ENCODE assay signal across 15 cellular contexts in the genomic region with DNA sequence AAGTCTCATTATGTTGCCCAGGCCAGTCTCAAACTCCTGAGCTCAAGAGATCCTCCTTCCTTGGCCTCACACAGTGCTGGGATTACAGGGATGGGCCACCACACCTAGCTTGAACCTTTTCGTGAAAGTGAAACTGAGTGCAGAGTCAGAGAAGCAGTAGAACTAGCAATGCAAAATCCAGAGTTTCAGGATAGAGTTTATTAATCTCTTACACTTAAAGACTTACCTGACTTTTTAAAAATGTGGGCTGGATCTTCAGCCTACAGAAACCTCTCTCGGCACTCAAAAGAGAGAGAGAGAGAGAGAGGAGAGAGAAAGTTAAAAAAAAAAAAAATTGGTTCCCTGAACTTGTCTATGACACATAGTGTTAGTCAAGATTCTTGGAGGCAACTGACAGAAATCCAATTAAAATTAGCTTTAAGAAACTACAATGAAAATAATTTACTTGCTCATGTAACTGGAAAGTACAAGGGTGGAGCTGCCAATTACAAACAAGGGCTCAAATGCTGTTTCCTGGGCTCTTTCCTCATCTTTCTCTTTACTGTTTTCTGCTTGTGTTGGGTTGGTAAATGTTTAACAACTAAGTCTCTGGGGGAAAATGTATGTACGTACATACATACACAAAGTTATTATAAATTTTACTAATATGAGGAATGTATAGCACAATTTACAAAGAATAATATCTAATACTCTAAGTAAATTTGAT.
DNase-seq lines count a peak whose midpoint lies in the region; ATAC-seq and TF ChIP-seq lines count a peak whose summit lies in the region.
"Had no signal": no experiment of that assay in that cellular context is flagged by ENCODE, and none has a peak within 500 bp of the region (broad histone marks: within the 10 kb centered on the region; RNA-seq: fewer than 3 reads in every experiment).

No MANE protein-coding gene starts in this region.

- DNase-seq in foreskin keratinocyte (no peak), hepatocyte (ENCODE audit: low spot score) (no peak), cortex of kidney (lab: John Stamatoyannopoulos, UW) (no peak), tibial nerve (ENCODE audit: low spot score in 2 of 2) (no peak), HK-2 (ENCODE audit: unreplicated experiment) (no peak)
- DNase-seq: activated CD4-positive, CD25-positive, alpha-beta regulatory T cell treated with anti-CD3 and anti-CD28 coated beads, Interleukin-2, amount 50 U/mL, for 72 hours; activated T-cell treated with anti-CD3 and anti-CD28 coated beads, Interleukin-2, amount 50 U/mL, for 24 hours; aorta; CD4-positive, alpha-beta memory T cell; dorsolateral prefrontal cortex; Kasumi-1; NCI-H2081 treated with DMSO at 0.1 percent for 48 hours had no signal

- no peak overlapping the region for H3K27ac ChIP-seq in foreskin keratinocyte
- no peak overlapping the region for H3K27ac ChIP-seq in hepatocyte
- no peak overlapping the region for H3K27ac ChIP-seq in tibial nerve

- H4K20me1 ChIP-seq in hepatocyte (ENCODE audit: insufficient read depth, poor library complexity, severe bottlenecking): no peaks in the 10 kb centered on the region

- no peak for TF ChIP-seq EP300 in tibial nerve (IDR thresholded peaks at IDR 0.05)

- H3K27me3 ChIP-seq in foreskin keratinocyte: no peaks in the 10 kb centered on the region
- no peaks in the 10 kb centered on the region for H3K27me3 ChIP-seq in hepatocyte
- H3K27me3 ChIP-seq in tibial nerve: no peaks in the 10 kb centered on the region
- H3K27me3 ChIP-seq: dorsolateral prefrontal cortex had no signal

- H3K4me2 ChIP-seq in hepatocyte: no peak overlapping the region

- H3K9me3 ChIP-seq in hepatocyte (ENCODE audit: low read depth): peaks cover 4% of the 10 kb centered on the region
- H3K9me3 ChIP-seq in tibial nerve: peaks cover 0 to 7% (median 2%) of the 10 kb centered on the region in 4 donors

- H3K9me2 ChIP-seq in hepatocyte (replicated peaks; ENCODE audit: insufficient read depth): no peaks in the 10 kb centered on the region

- 76% methylated on average over 3 of the region's 3 CpGs for WGBS in hepatocyte (ENCODE audit: low lambda C conversion rate, missing lambda C conversion rate)
- WGBS in tibial nerve, 2 donors: 90 to 96% methylated on average over 3 of the region's 3 CpGs

- H3K79me2 ChIP-seq in hepatocyte: no peaks in the 10 kb centered on the region

- TF ChIP-seq CTCF in foreskin keratinocyte (conservative IDR thresholded peaks at IDR 0.05) (no peak), hepatocyte (IDR thresholded peaks at IDR 0.05; ENCODE audit: poor library complexity) (no peak), tibial nerve (IDR thresholded peaks at IDR 0.05) (no peak)

- no peak for TF ChIP-seq POLR2A in tibial nerve (IDR thresholded peaks at IDR 0.05)

- ATAC-seq in GM19043 (IDR thresholded peaks at IDR 0.05; ENCODE audit: low read depth, unreplicated experiment) (peak; percentile 53), GM21526 (IDR thresholded peaks at IDR 0.05; ENCODE audit: low FRiP score, unreplicated experiment) (peak; percentile 50), HG03342 (IDR thresholded peaks at IDR 0.05; ENCODE audit: unreplicated experiment) (peak; percentile 57), foreskin keratinocyte (peak; percentile 25)

- H3K4me1 ChIP-seq in foreskin keratinocyte (no peaks in the 10 kb centered on the region), hepatocyte (ENCODE audit: insufficient read depth) (peaks cover 7% of the 10 kb centered on the region), tibial nerve (no peaks in the 10 kb centered on the region)

- H3K4me3 ChIP-seq in hepatocyte: no peak overlapping the region
- H3K4me3 ChIP-seq in tibial nerve: no peak overlapping the region
- H3K4me3 ChIP-seq: dorsolateral prefrontal cortex had no signal

- no peak overlapping the region for H2AFZ ChIP-seq in hepatocyte

- no peaks in the 10 kb centered on the region for H3K36me3 ChIP-seq in hepatocyte (replicated peaks; ENCODE audit: insufficient read depth, low read depth)
- no peaks in the 10 kb centered on the region for H3K36me3 ChIP-seq in tibial nerve
